ENCODE assay signal across 29 cellular contexts in genomic region chr4:66028668-66029067, GRCh38.
DNase-seq lines count a peak whose midpoint lies in the region; FAIRE-seq and TF ChIP-seq lines count a peak whose summit lies in the region.
"Had no signal": no experiment of that assay in that cellular context is flagged by ENCODE, and none has a peak within 500 bp of the region (broad histone marks: within the 10 kb centered on the region; RNA-seq: fewer than 3 reads in every experiment).

No MANE protein-coding gene starts in this region.

- H3K4me2 ChIP-seq in neural cell (ENCODE audit: low read length) = no peak overlapping the region
- H3K4me2 ChIP-seq: A549; BLaER1; BLaER1 treated with 17β-estradiol and CSF1 and Interleukin-3, amounts not matched to agents 10 nM and 100 nM had no signal

- H4K20me1 ChIP-seq in neural cell (ENCODE audit: insufficient read depth) = no peaks in the 10 kb centered on the region
- H4K20me1 ChIP-seq: BLaER1; BLaER1 treated with 17β-estradiol and CSF1 and Interleukin-3, amounts not matched to agents 10 nM and 100 nM had no signal

- no peak overlapping the region for H3K9ac ChIP-seq in neural cell (ENCODE audit: low read length)
- H3K9ac ChIP-seq: BLaER1; BLaER1 treated with 17β-estradiol and CSF1 and Interleukin-3, amounts not matched to agents 10 nM and 100 nM had no signal

- H2AFZ ChIP-seq in neural cell (ENCODE audit: low read depth, low read length) = no peak overlapping the region

- no peak overlapping the region for H3K4me3 ChIP-seq in neural cell (ENCODE audit: low read length)
- H3K4me3 ChIP-seq: A549; BLaER1; BLaER1 treated with 17β-estradiol and CSF1 and Interleukin-3, amounts not matched to agents 10 nM and 100 nM had no signal

- TF ChIP-seq RAD21 in neural cell (conservative IDR thresholded peaks at IDR 0.05) = peak; percentile 23

- no peaks in the 10 kb centered on the region for H3K9me3 ChIP-seq in neural cell (ENCODE audit: low read length)
- H3K9me3 ChIP-seq: A549; BE2C; BLaER1; BLaER1 treated with 17β-estradiol and CSF1 and Interleukin-3, amounts not matched to agents 10 nM and 100 nM; Caco-2 had no signal

- TF ChIP-seq EP300 in neural cell (conservative IDR thresholded peaks at IDR 0.05; ENCODE audit: poor library complexity, severe bottlenecking) = peak; percentile 98

- no peak for DNase-seq in NCI-H82 treated with DMSO at 0.1 percent for 48 hours (lab: John Stamatoyannopoulos, UW; ENCODE audit: unreplicated experiment)
- no peak for DNase-seq in DMS153 (lab: John Stamatoyannopoulos, UW)
- DNase-seq: 8988T; ACHN; AML-193; BE2C; C1 segment of cervical spinal cord; Caco-2; Calu3; CD4-positive, alpha-beta memory T cell; CD4-positive, alpha-beta T cell; CD4-positive, CD25-positive, alpha-beta regulatory T cell; CD8-positive, alpha-beta memory T cell; CD8-positive, alpha-beta T cell; COR-L47; DMS 273 treated with DMSO at 0.1 percent for 48 hours; DMS53; DMS79; DMS79 treated with DMSO at 0.1 percent for 48 hours; DND-41; EL had no signal

- H3F3A ChIP-seq in neural cell (ENCODE audit: insufficient read depth, low read length, poor library complexity, severe bottlenecking) = no peaks in the 10 kb centered on the region

- FAIRE-seq in A204.1 (lab: Jason Lieb, UNC) = peak; percentile 34
- FAIRE-seq: A549, D721Med had no signal

- TF ChIP-seq CTCF in neural cell (IDR thresholded peaks at IDR 0.05; ENCODE audit: poor library complexity, severe bottlenecking) = no peak

- no peaks in the 10 kb centered on the region for H3K9me2 ChIP-seq in neural cell (ENCODE audit: insufficient read depth, low read length)

- no peaks in the 10 kb centered on the region for H3K36me3 ChIP-seq in neural cell (ENCODE audit: insufficient read depth, low read length)
- H3K36me3 ChIP-seq: BE2C; BLaER1; BLaER1 treated with 17β-estradiol and CSF1 and Interleukin-3, amounts not matched to agents 10 nM and 100 nM had no signal

- no peaks in the 10 kb centered on the region for H3K27me3 ChIP-seq in neural cell (ENCODE audit: insufficient read depth, low read depth, low read length)
- H3K27me3 ChIP-seq: BE2C; BLaER1; BLaER1 treated with 17β-estradiol and CSF1 and Interleukin-3, amounts not matched to agents 10 nM and 100 nM had no signal

- H3K79me2 ChIP-seq in neural cell (replicated peaks; ENCODE audit: insufficient read depth, low read length) = no peaks in the 10 kb centered on the region

- no peak overlapping the region for H3K27ac ChIP-seq in neural cell (ENCODE audit: low read length)
- H3K27ac ChIP-seq: 22Rv1; A549; BLaER1; BLaER1 treated with 17β-estradiol and CSF1 and Interleukin-3, amounts not matched to agents 10 nM and 100 nM; C4-2B had no signal

TF ChIP-seq in neural cell, 6 proteins besides CTCF, POLR2A, EP300 and RAD21:
- TF ChIP-seq SMC3 (conservative IDR thresholded peaks at IDR 0.05; ENCODE audit: poor library complexity) (no peak), MXI1 (conservative IDR thresholded peaks at IDR 0.05; ENCODE audit: poor library complexity, severe bottlenecking) (no peak), REST (IDR thresholded peaks at IDR 0.05; ENCODE audit: borderline replicate concordance) (peak; percentile 92), POLR2AphosphoS5 (IDR thresholded peaks at IDR 0.05) (peak; percentile 92), TAF1 (IDR thresholded peaks at IDR 0.05; ENCODE audit: low read depth) (no peak), EZH2 (IDR thresholded peaks at IDR 0.05; ENCODE audit: borderline replicate concordance, insufficient read depth, low read length, poor library complexity, severe bottlenecking) (no peak)
